In the genomic region with DNA sequence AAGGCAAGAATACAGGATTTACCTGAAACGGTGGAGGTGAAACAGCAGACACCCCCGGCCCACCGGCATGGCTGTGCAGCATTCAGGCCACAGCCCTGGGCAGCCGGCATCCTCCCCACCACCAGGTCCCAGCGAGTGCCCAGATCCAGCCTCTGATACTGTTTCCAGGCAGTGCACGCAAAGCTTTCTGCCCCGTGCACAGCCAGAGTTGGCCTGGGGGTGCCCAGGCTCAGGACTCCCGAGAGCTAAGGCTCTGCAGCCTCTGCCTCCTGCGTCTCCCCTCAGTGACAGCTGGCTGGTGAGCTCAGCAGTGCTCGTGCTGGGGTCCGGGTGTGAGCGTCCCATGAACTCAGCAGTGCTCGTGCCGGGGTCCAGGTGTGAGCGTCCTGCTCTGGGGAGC, we compare ENCODE assay signal across 26 cellular contexts.
DNase-seq lines count a peak whose midpoint lies in the region; ATAC-seq, FAIRE-seq and TF ChIP-seq lines count a peak whose summit lies in the region.
"Had no signal": no experiment of that assay in that cellular context is flagged by ENCODE, and none has a peak within 500 bp of the region (broad histone marks: within the 10 kb centered on the region; RNA-seq: fewer than 3 reads in every experiment).

No MANE protein-coding gene starts in this region.

- peaks cover 4% of the 10 kb centered on the region; the same call in 1 of the 2 replicates for H3K23me2 ChIP-seq in H1 (ENCODE audit: low read depth, low read length)

- H3K18ac ChIP-seq in H1 (ENCODE audit: extremely low read depth, low read length), result no peak overlapping the region; the same call in 1 of the 2 replicates

- CTCF ChIA-PET in H1 (lab: Charles Lee; ENCODE audit: partially characterized antibody), result interaction anchor here (0.7 to 1.0 kb wide), 2 partner anchors 10 to 27 kb away, joined by 3 read pairs; no protein-coding TSS in a partner anchor

- H3K27ac ChIP-seq in heart left ventricle (no peak overlapping the region), right atrium auricular region (no peak overlapping the region), H1 (ENCODE audit: low read depth, low read length) (no peak overlapping the region)
- H3K27ac ChIP-seq: C4-2B, gastroesophageal sphincter had no signal

- H3K27me3 ChIP-seq in heart left ventricle, result peaks cover 0 to 59% (median 10%) of the 10 kb centered on the region in 9 donors
- no peaks in the 10 kb centered on the region for H3K27me3 ChIP-seq in right atrium auricular region
- H3K27me3 ChIP-seq in H1 (replicated peaks in 1 of 4; ENCODE audit: control insufficient read depth in 3 of 4, extremely low read depth in 1 of 4, insufficient read depth in 3 of 4, low read length in 3 of 4), result 0 out of 7 replicates have a peak, but pooled peaks cover 0 to 2% (median 0%) of the 10 kb centered on the region in 4 experiments

- H2BK12ac ChIP-seq in H1 (ENCODE audit: low read depth, low read length), result peak overlapping the region; percentile 60; the same call in 1 of the 2 replicates

- no peak overlapping the region for H4K5ac ChIP-seq in H1 (ENCODE audit: insufficient read length, low read depth, low read length)

- TF ChIP-seq CTCF in heart left ventricle (IDR thresholded peaks at IDR 0.05) (no peak), right atrium auricular region (IDR thresholded peaks at IDR 0.05) (no peak), H1 (IDR thresholded peaks at IDR 0.05; ENCODE audit: control extremely low read depth in 1 of 3, insufficient read depth in 1 of 3, low read depth in 1 of 3, low read length in 3 of 3) (no peak)

- H3K14ac ChIP-seq in H1 (ENCODE audit: insufficient read length), result no peak overlapping the region

- FAIRE-seq in H1 (lab: Jason Lieb, UNC), result no peak
- FAIRE-seq: endothelial cell of umbilical vein, GM18507 had no signal

- 0 out of 2 replicates have a peak overlapping the region, but pooled peaks have one; percentile 48 for H2BK20ac ChIP-seq in H1 (ENCODE audit: low read length)

- H3K4me1 Mint-ChIP-seq in T-helper 2 cell treated with Interferon-gamma antibody and Interleukin-4, amounts not matched to agents 5 μg/mL and 100 μg/mL, for 36 hours (ENCODE audit: low read depth), result no peaks in the 10 kb centered on the region

- no peak overlapping the region for H2BK120ac ChIP-seq in H1 (replicated peaks; ENCODE audit: low read depth, low read length)

- no peak overlapping the region for H3K23ac ChIP-seq in H1 (ENCODE audit: insufficient read length)

- intact Hi-C loops in heart left ventricle (cut with DNase I), result no loop called here
- intact Hi-C loops in sciatic nerve (cut with DNase I), result no loop called here

- peaks cover 2% of the 10 kb centered on the region for H3K27me3 Mint-ChIP-seq in T-helper 2 cell treated with Interferon-gamma antibody and Interleukin-4, amounts not matched to agents 5 μg/mL and 100 μg/mL, for 36 hours (ENCODE audit: low read depth)

- no peaks in the 10 kb centered on the region for H3K79me2 ChIP-seq in H1 (ENCODE audit: control insufficient read depth in 1 of 2, insufficient read depth in 2 of 2, low read length in 2 of 2)

- WGBS in heart left ventricle, 4 donors, result 79 to 89% (median 84%) methylated on average over 10 to 15 of the region's 15 CpGs
- WGBS in H1 (ENCODE audit: extremely low coverage in 1 of 2, insufficient coverage in 1 of 2, insufficient read length in 1 of 2, insufficient replicate concordance in 2 of 2, low coverage in 1 of 2, low lambda C conversion rate in 2 of 2, missing lambda C conversion rate in 1 of 2), 2 experiments, result 95% methylated on average over 15 of the region's 15 CpGs; no CpG with 5 or more reads in 1 of the 2 experiments

- H3K4me3 Mint-ChIP-seq in T-helper 2 cell treated with Interferon-gamma antibody and Interleukin-4, amounts not matched to agents 5 μg/mL and 100 μg/mL, for 36 hours, result no peak overlapping the region
- H3K4me3 Mint-ChIP-seq: naive thymus-derived CD8-positive, alpha-beta T cell had no signal

- H3K9ac ChIP-seq in H1 (replicated peaks in 1 of 4; ENCODE audit: extremely low read depth in 1 of 4, low read depth in 3 of 4, low read length in 3 of 4), result no peak overlapping the region

- H2BK5ac ChIP-seq in H1 (ENCODE audit: low read depth, low read length), result peak overlapping the region; percentile 35; the same call in 1 of the 2 replicates

- no peak for TF ChIP-seq EP300 in H1 (IDR thresholded peaks at IDR 0.05; ENCODE audit: borderline replicate concordance in 1 of 2, low read depth in 2 of 2, low read length in 2 of 2)

- POLR2A ChIA-PET in H1 (lab: Charles Lee; ENCODE audit: partially characterized antibody), result no interaction called here

- H2AK5ac ChIP-seq in H1 (ENCODE audit: low read depth, low read length), result no peak overlapping the region

- H3K9me3 Mint-ChIP-seq in T-helper 2 cell treated with Interferon-gamma antibody and Interleukin-4, amounts not matched to agents 5 μg/mL and 100 μg/mL, for 36 hours, result no peaks in the 10 kb centered on the region

- H3K56ac ChIP-seq in H1 (replicated peaks; ENCODE audit: insufficient read length, low read depth, low read length), result no peak overlapping the region

- no peak for TF ChIP-seq RAD21 in H1 (IDR thresholded peaks at IDR 0.05 in 1 of 2, conservative IDR thresholded peaks at IDR 0.05 in 1 of 2; ENCODE audit: low read depth in 2 of 2, low read length in 2 of 2)

- no peak overlapping the region for H3K4me3 ChIP-seq in heart left ventricle
- no peak overlapping the region for H3K4me3 ChIP-seq in right atrium auricular region
- H3K4me3 ChIP-seq in H1 (ENCODE audit: extremely low read depth in 1 of 4, insufficient read depth in 2 of 4, low read depth in 3 of 4, low read length in 4 of 4), result no peak overlapping the region
- H3K4me3 ChIP-seq: gastroesophageal sphincter, smooth muscle cell had no signal

- H4K20me1 ChIP-seq in H1 (replicated peaks in 1 of 2; ENCODE audit: control insufficient read depth in 1 of 2, insufficient read depth in 2 of 2, low read length in 2 of 2), result no peaks in the 10 kb centered on the region

- ATAC-seq in heart left ventricle (no peak), sciatic nerve (no peak), GM18909 (IDR thresholded peaks at IDR 0.05; ENCODE audit: poor library complexity, unreplicated experiment) (no peak), HG02938 (IDR thresholded peaks at IDR 0.05; ENCODE audit: unreplicated experiment) (no peak)
- ATAC-seq: gastroesophageal sphincter; naive thymus-derived CD8-positive, alpha-beta T cell; PC-3 had no signal

- no peak overlapping the region for H3K4ac ChIP-seq in H1 (replicated peaks; ENCODE audit: insufficient read length, low read depth, low read length)

- no peak overlapping the region for H2BK15ac ChIP-seq in H1 (ENCODE audit: low read length)

- no peaks in the 10 kb centered on the region for H3K79me1 ChIP-seq in H1 (ENCODE audit: low read depth, low read length)

- H4K91ac ChIP-seq in H1 (replicated peaks; ENCODE audit: insufficient read length, low read length), result no peak overlapping the region

- H3K36me3 ChIP-seq in heart left ventricle (no peaks in the 10 kb centered on the region), right atrium auricular region (no peaks in the 10 kb centered on the region), H1 (ENCODE audit: control insufficient read depth in 2 of 4, insufficient read depth in 4 of 4, low read length in 3 of 4) (no peaks in the 10 kb centered on the region)
- H3K36me3 ChIP-seq: gastroesophageal sphincter had no signal

- TF ChIP-seq POLR2A in heart left ventricle (IDR thresholded peaks at IDR 0.05) (no peak), H1 (IDR thresholded peaks at IDR 0.05; ENCODE audit: control extremely low read depth in 1 of 2, low read depth in 2 of 2, low read length in 2 of 2) (no peak)

- H3K4me1 ChIP-seq in heart left ventricle (no peaks in the 10 kb centered on the region), right atrium auricular region (no peaks in the 10 kb centered on the region), H1 (replicated peaks in 1 of 4; ENCODE audit: control insufficient read depth in 3 of 4, insufficient read depth in 4 of 4, low read length in 3 of 4) (peaks cover 0 to 19% (median 8%) of the 10 kb centered on the region in 4 experiments; a peak in 6 of 7 replicates)
- H3K4me1 ChIP-seq: gastroesophageal sphincter had no signal

- no peak overlapping the region for H4K8ac ChIP-seq in H1 (ENCODE audit: extremely low read depth, insufficient read depth, low read length)

- peaks cover 0 to 7% (median 0%) of the 10 kb centered on the region in 12 donors for H3K9me3 ChIP-seq in heart left ventricle
- H3K9me3 ChIP-seq in right atrium auricular region, result peaks cover 0 to 8% of the 10 kb centered on the region in 2 donors
- no peaks in the 10 kb centered on the region for H3K9me3 ChIP-seq in H1 (ENCODE audit: insufficient read depth in 2 of 2, low read depth in 1 of 2, low read length in 1 of 2)

- DNase-seq in heart left ventricle, result peak in 3 of 5 donors; percentile 3 to 47 (median 15)
- DNase-seq in right atrium auricular region (ENCODE audit: low spot score), result no peak
- peak in 1 of 2 experiments; percentile 46 for DNase-seq in H1 (ENCODE audit: low read depth in 1 of 2, low spot score in 2 of 2)
- DNase-seq in sciatic nerve (ENCODE audit: low spot score), result peak; percentile 37
- DNase-seq in T-helper 2 cell treated with Interferon-gamma antibody and Interleukin-4, amounts not matched to agents 5 μg/mL and 100 μg/mL, for 36 hours (ENCODE audit: low spot score), result no peak
- DNase-seq: activated CD4-positive, alpha-beta T cell treated with anti-CD3 and anti-CD28 coated beads, Interleukin-2, amount 50 U/mL, for 1 hour; DND-41; hippocampal formation; NCI-H1048; NCI-H187 treated with DMSO at 0.1 percent for 48 hours; NCI-H2171 treated with DMSO at 0.1 percent for 48 hours; NCI-H524; occipital lobe; PC-3; SHP77 treated with DMSO at 0.1 percent for 48 hours; stimulated activated CD4-positive, alpha-beta T cell treated with anti-CD3 and anti-CD28 coated beads, Interleukin-2, amount 100 ng/mL, for 24 hours; SW 1271; trophoblast cell had no signal

- no peak overlapping the region for H2AFZ ChIP-seq in H1 (ENCODE audit: low read length)

- no peak overlapping the region for H3K27ac Mint-ChIP-seq in T-helper 2 cell treated with Interferon-gamma antibody and Interleukin-4, amounts not matched to agents 5 μg/mL and 100 μg/mL, for 36 hours
- H3K27ac Mint-ChIP-seq: naive thymus-derived CD8-positive, alpha-beta T cell had no signal

- no peaks in the 10 kb centered on the region for H3K36me3 Mint-ChIP-seq in T-helper 2 cell treated with Interferon-gamma antibody and Interleukin-4, amounts not matched to agents 5 μg/mL and 100 μg/mL, for 36 hours (ENCODE audit: low read depth)

- no peak overlapping the region for H3K4me2 ChIP-seq in H1 (ENCODE audit: insufficient read depth in 1 of 2, low read depth in 2 of 2, low read length in 2 of 2)
- H3K4me2 ChIP-seq: smooth muscle cell had no signal

TF ChIP-seq in H1, 55 proteins besides CTCF, POLR2A, EP300 and RAD21:
- TF ChIP-seq SAP30 (IDR thresholded peaks at IDR 0.05; ENCODE audit: insufficient read depth, insufficient replicate concordance, low read length), result no peak
- TF ChIP-seq HDAC2 (IDR thresholded peaks at IDR 0.05; ENCODE audit: borderline replicate concordance in 1 of 2, low read depth in 2 of 2, low read length in 2 of 2), result no peak
TF ChIP-seq in H1: peak in this region for 0.

Comparison
In these comparisons a context has a peak if more than half of its experiments do, and no peak if none do; other contexts are left out.
1. DNase-seq: peak in heart left ventricle (3 of 5) and sciatic nerve (single experiment); none in right atrium auricular region (single experiment) and T-helper 2 cell treated with Interferon-gamma antibody and Interleukin-4, amounts not matched to agents 5 μg/mL and 100 μg/mL, for 36 hours (single experiment).